ENCODE assay signal across 16 cellular contexts in the genomic region with DNA sequence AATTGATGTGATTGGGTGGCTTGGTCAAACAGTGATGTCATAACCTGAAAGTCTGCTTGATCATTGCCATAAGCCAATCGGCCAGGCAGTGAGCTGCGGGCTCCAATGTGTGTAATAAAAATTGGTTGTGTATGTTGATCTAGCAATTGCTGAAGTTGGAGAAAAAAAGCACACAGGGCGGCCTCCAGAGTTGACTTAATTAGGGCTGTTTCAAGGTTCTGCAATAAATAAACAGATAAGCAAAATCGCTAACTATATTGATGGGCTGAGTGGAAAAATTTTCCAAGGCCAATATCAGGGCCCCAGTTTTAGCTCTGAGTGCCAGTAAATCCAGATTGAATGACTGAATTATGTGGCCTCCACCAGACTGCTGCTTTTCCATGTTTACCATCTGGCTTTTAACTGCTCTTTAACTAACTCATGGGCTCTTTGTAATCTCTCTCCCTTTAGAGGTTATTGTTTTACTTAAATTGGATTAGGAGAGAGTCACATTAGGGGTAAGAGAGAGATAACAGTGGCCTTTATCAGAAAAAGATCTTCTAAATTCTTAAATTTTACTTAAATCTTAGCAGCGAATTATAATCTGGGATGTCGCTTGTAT.
DNase-seq lines count a peak whose midpoint lies in the region; ATAC-seq and TF ChIP-seq lines count a peak whose summit lies in the region.
"Had no signal": no experiment of that assay in that cellular context is flagged by ENCODE, and none has a peak within 500 bp of the region (broad histone marks: within the 10 kb centered on the region; RNA-seq: fewer than 3 reads in every experiment).

No MANE protein-coding gene starts in this region.

- H3K79me1 ChIP-seq in mesendoderm (ENCODE audit: low read length) = no peaks in the 10 kb centered on the region

- no peaks in the 10 kb centered on the region for H3K9me3 ChIP-seq in HUES48 (ENCODE audit: control insufficient read depth, insufficient read depth, low read length)
- no peaks in the 10 kb centered on the region for H3K9me3 ChIP-seq in right lobe of liver
- no peaks in the 10 kb centered on the region for H3K9me3 ChIP-seq in effector memory CD4-positive, alpha-beta T cell (ENCODE audit: control insufficient read depth, low read length)
- H3K9me3 ChIP-seq: A549 had no signal

- H2BK5ac ChIP-seq in mesendoderm (ENCODE audit: low read length) = no peak overlapping the region

- H3K4me3 ChIP-seq in HUES48 (ENCODE audit: low read depth, low read length) (no peak overlapping the region), mesendoderm (ENCODE audit: low read length) (no peak overlapping the region), right lobe of liver (no peak overlapping the region)
- H3K4me3 ChIP-seq in effector memory CD4-positive, alpha-beta T cell (ENCODE audit: insufficient read depth, low read depth, low read length, poor library complexity, severe bottlenecking) = no peak overlapping the region
- H3K4me3 ChIP-seq: A549, SK-N-MC had no signal

- TF ChIP-seq POLR2A in right lobe of liver (IDR thresholded peaks at IDR 0.05) = no peak

- BruUV-seq in Calu3 (replicated peaks; lab: Mats Ljungman, UMichigan) = no TSS peak

- H3K27me3 ChIP-seq in HUES48 (ENCODE audit: control insufficient read depth, insufficient read depth, low read length) (no peaks in the 10 kb centered on the region), mesendoderm (ENCODE audit: insufficient read depth, low read length, poor library complexity) (no peaks in the 10 kb centered on the region), right lobe of liver (no peaks in the 10 kb centered on the region)
- no peaks in the 10 kb centered on the region for H3K27me3 ChIP-seq in effector memory CD4-positive, alpha-beta T cell (replicated peaks; ENCODE audit: control insufficient read depth, insufficient read depth, low read length, poor library complexity, severe bottlenecking)

- CTCF ChIA-PET in Calu3 (lab: Charles Lee) = no interaction called here

- H3K9me3 Mint-ChIP-seq in Calu3 (ENCODE audit: low read depth, unreplicated experiment) (no peaks in the 10 kb centered on the region), CD14-positive monocyte (peaks cover 0 to 4% (median 1%) of the 10 kb centered on the region in 7 donors)

- H3K9ac ChIP-seq in HUES48 (ENCODE audit: low read depth, low read length) (no peak overlapping the region), mesendoderm (ENCODE audit: low read length) (no peak overlapping the region)
- H3K9ac ChIP-seq: KMS-11 had no signal

- intact Hi-C loops in Calu3 (cut with micrococcal nuclease; ENCODE audit: unreplicated experiment) (no loop called here), CD14-positive monocyte (cut with micrococcal nuclease) (no loop called here), right lobe of liver (cut with DNase I) (no loop called here)

- no peaks in the 10 kb centered on the region for H3K4me1 Mint-ChIP-seq in Calu3 (ENCODE audit: low read depth, unreplicated experiment)
- H3K4me1 Mint-ChIP-seq in CD14-positive monocyte = no peaks in the 10 kb centered on the region

- DNase-seq in Calu3 (no peak), mesendoderm (peak; percentile 81), CD14-positive monocyte (ENCODE audit: low spot score) (no peak), right lobe of liver (no peak), cerebellar nuclear complex (lab: John Stamatoyannopoulos, UW) (no peak)
- no peak for DNase-seq in effector memory CD4-positive, alpha-beta T cell
- DNase-seq: HCEC 1CT, NCI-H1436 treated with DMSO at 0.1 percent for 48 hours, NCI-H226, NCI-H526 treated with DMSO at 0.1 percent for 48 hours had no signal

- H3K4ac ChIP-seq in mesendoderm (ENCODE audit: low read depth, low read length) = no peak overlapping the region

- no peak overlapping the region for H2BK15ac ChIP-seq in mesendoderm (replicated peaks; ENCODE audit: low read depth)

- H3K79me2 ChIP-seq in mesendoderm (ENCODE audit: control insufficient read depth, insufficient read depth, low read length) = no peaks in the 10 kb centered on the region

- TF ChIP-seq CTCF in Calu3 (IDR thresholded peaks at IDR 0.05; ENCODE audit: unreplicated experiment) (no peak), VCaP (conservative IDR thresholded peaks at IDR 0.05) (no peak), CD14-positive monocyte (IDR thresholded peaks at IDR 0.05) (no peak), right lobe of liver (IDR thresholded peaks at IDR 0.05) (no peak)

- ATAC-seq in right lobe of liver = no peak

- peak overlapping the region; percentile 41 for H3K18ac ChIP-seq in mesendoderm (ENCODE audit: low read length)

- H3K4me2 ChIP-seq in mesendoderm (ENCODE audit: low read length) = no peak overlapping the region
- H3K4me2 ChIP-seq: A549, KMS-11 had no signal

- H3K27ac Mint-ChIP-seq in Calu3 (ENCODE audit: unreplicated experiment) (peak overlapping the region; percentile 45), CD14-positive monocyte (peak overlapping the region in 1 of 7 donors; percentile 36)

- H3K36me3 Mint-ChIP-seq in Calu3 (ENCODE audit: insufficient read depth, unreplicated experiment) (no peaks in the 10 kb centered on the region), CD14-positive monocyte (no peaks in the 10 kb centered on the region)

- no CpG with 5 or more reads among the region's 6 CpGs for WGBS in mesendoderm (ENCODE audit: extremely low coverage, insufficient coverage, low lambda C conversion rate)
- 82% methylated on average over 4 of the region's 6 CpGs for WGBS in right lobe of liver (ENCODE audit: insufficient coverage, low coverage, low lambda C conversion rate, missing lambda C conversion rate)

- H3K27me3 Mint-ChIP-seq in Calu3 (ENCODE audit: unreplicated experiment) (no peaks in the 10 kb centered on the region), CD14-positive monocyte (ENCODE audit: low read depth in 3 of 3) (peaks cover 0 to 6% (median 3%) of the 10 kb centered on the region in 3 donors)

- H3K56ac ChIP-seq in mesendoderm (ENCODE audit: low read length) = no peak overlapping the region

- peak overlapping the region; percentile 93 for H2BK120ac ChIP-seq in mesendoderm (ENCODE audit: low read depth, low read length)

- H3K27ac ChIP-seq in HUES48 (ENCODE audit: low read depth, low read length) = peak overlapping the region; percentile 60
- H3K27ac ChIP-seq in VCaP = 0 out of 2 replicates have a peak overlapping the region, but pooled peaks have one; percentile 5
- peak overlapping the region; percentile 43 for H3K27ac ChIP-seq in mesendoderm (ENCODE audit: low read depth, low read length)
- H3K27ac ChIP-seq in right lobe of liver = no peak overlapping the region
- no peak overlapping the region for H3K27ac ChIP-seq in effector memory CD4-positive, alpha-beta T cell (ENCODE audit: insufficient read depth, low read length, poor library complexity, severe bottlenecking)
- H3K27ac ChIP-seq: A549, C4-2B, KMS-11, SK-N-MC had no signal

- peaks cover 43% of the 10 kb centered on the region for H3K4me1 ChIP-seq in HUES48 (ENCODE audit: control insufficient read depth, insufficient read depth, low read length)
- peaks cover 13% of the 10 kb centered on the region for H3K4me1 ChIP-seq in mesendoderm (ENCODE audit: control insufficient read depth, low read depth, low read length)
- no peaks in the 10 kb centered on the region for H3K4me1 ChIP-seq in right lobe of liver
- H3K4me1 ChIP-seq in effector memory CD4-positive, alpha-beta T cell (ENCODE audit: control insufficient read depth, insufficient read depth, low read length, poor library complexity, severe bottlenecking) = no peaks in the 10 kb centered on the region
- H3K4me1 ChIP-seq: A549 had no signal

- H2AK5ac ChIP-seq in mesendoderm (ENCODE audit: low read length) = no peak overlapping the region

- H3K36me3 ChIP-seq in HUES48 (ENCODE audit: control insufficient read depth, insufficient read depth, low read length) (no peaks in the 10 kb centered on the region), mesendoderm (ENCODE audit: control insufficient read depth, insufficient read depth, low read length) (no peaks in the 10 kb centered on the region), right lobe of liver (no peaks in the 10 kb centered on the region)
- no peaks in the 10 kb centered on the region for H3K36me3 ChIP-seq in effector memory CD4-positive, alpha-beta T cell (ENCODE audit: control insufficient read depth, insufficient read depth, low read length)

- no peak overlapping the region for H4K5ac ChIP-seq in mesendoderm (ENCODE audit: low read length)

- no peak overlapping the region for H4K8ac ChIP-seq in mesendoderm (ENCODE audit: low read depth, low read length)

- H3K23ac ChIP-seq in mesendoderm (ENCODE audit: low read length) = no peak overlapping the region

- H3K4me3 Mint-ChIP-seq in Calu3 (ENCODE audit: low read depth, unreplicated experiment) = no peak overlapping the region
- no peak overlapping the region for H3K4me3 Mint-ChIP-seq in CD14-positive monocyte

Comparison
In these comparisons a context has a peak if more than half of its experiments do, and no peak if none do; other contexts are left out.
1. H3K27ac ChIP-seq: peak in HUES48 (single experiment), VCaP (single experiment) and mesendoderm (single experiment); none in right lobe of liver (0 of 3) and effector memory CD4-positive, alpha-beta T cell (single experiment).